13 cellular contexts compared by ENCODE assay signal in the genomic region with DNA sequence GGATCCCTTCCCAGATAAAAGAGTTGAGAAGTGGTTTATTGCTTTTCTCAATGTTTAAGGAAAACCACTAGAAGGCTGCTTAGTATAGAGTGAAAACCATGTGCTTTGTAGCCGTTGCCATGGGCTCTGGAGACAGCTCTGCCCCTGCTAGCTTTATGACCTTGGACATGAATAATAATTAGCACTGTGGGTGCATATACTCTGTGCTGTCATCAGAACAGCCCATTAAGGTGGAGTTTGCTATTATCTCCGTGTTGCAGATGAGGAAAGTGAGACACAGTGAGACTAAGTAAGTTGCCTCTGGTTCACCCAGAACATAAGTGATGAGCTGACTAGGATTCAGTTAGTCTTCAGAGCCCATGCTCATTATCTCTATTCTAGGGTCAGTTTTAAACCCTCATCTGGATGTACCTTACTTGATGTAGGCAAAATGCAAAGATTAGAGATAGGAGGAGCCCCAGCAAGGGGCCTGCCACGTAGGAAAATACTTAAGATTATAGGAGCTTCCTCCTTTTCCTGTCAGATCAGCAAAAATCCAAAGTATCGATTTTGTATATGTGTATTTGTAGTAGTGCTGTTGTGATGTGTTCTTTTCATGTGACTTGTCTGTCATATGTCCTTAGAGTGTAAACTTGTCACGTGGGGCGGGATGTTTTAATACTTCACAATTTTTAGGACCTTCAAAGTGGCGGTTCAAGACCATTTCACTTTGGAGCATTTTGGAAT.
DNase-seq lines count a peak whose midpoint lies in the region; ATAC-seq, FAIRE-seq and TF ChIP-seq lines count a peak whose summit lies in the region.
"Had no signal": no experiment of that assay in that cellular context is flagged by ENCODE, and none has a peak within 500 bp of the region (broad histone marks: within the 10 kb centered on the region; RNA-seq: fewer than 3 reads in every experiment).

No MANE protein-coding gene starts in this region.

- no peak overlapping the region for H3K4me3 ChIP-seq in GM12878
- H3K4me3 ChIP-seq: breast epithelium, tibial nerve had no signal

- H3K4me1 Mint-ChIP-seq in activated CD4-positive, alpha-beta T cell treated with anti-CD3 and anti-CD28 coated beads for 36 hours: peaks cover 36% of the 10 kb centered on the region

- no peak overlapping the region for H3K4me3 Mint-ChIP-seq in activated CD4-positive, alpha-beta T cell treated with anti-CD3 and anti-CD28 coated beads for 36 hours

- H4K20me1 ChIP-seq in GM12878 (ENCODE audit: control insufficient read depth, insufficient read depth): no peaks in the 10 kb centered on the region

- DNase-seq in GM12878 (ENCODE audit: low read depth, low spot score): no peak
- DNase-seq in activated CD4-positive, alpha-beta T cell treated with anti-CD3 and anti-CD28 coated beads for 36 hours: no peak
- no peak for DNase-seq in GM10248 (ENCODE audit: extremely low spot score)
- DNase-seq in stimulated activated naive CD4-positive, alpha-beta T cell treated with Interleukin-2 at 50 U/mL for 16 hours (lab: John Stamatoyannopoulos, UW): no peak
- no peak for DNase-seq in GDM1 (lab: John Stamatoyannopoulos, UW)
- DNase-seq: mesendoderm, NCI-H510A, right cardiac atrium had no signal

- 78% methylated on average over 7 of the region's 7 CpGs for WGBS in GM12878 (ENCODE audit: insufficient coverage, insufficient replicate concordance, low lambda C conversion rate, missing lambda C conversion rate)

- TF ChIP-seq CTCF in GM12878 (IDR thresholded peaks at IDR 0.05 in 2 of 3, conservative IDR thresholded peaks at IDR 0.05 in 1 of 3; ENCODE audit: control insufficient read depth in 2 of 3, extremely low read depth in 1 of 3, insufficient read depth in 1 of 3, low read depth in 3 of 3, low read length in 3 of 3): no peak
- no peak for TF ChIP-seq CTCF in GM10248 (IDR thresholded peaks at IDR 0.05; ENCODE audit: control extremely low read depth, extremely low read depth, low read depth, missing control alignments)

- no peak overlapping the region for H3K9ac ChIP-seq in GM12878 (ENCODE audit: control insufficient read depth, insufficient read depth, low read length)

- H3K9me3 Mint-ChIP-seq in activated CD4-positive, alpha-beta T cell treated with anti-CD3 and anti-CD28 coated beads for 36 hours (ENCODE audit: low read depth): no peaks in the 10 kb centered on the region

- H2AFZ ChIP-seq in GM12878 (ENCODE audit: control insufficient read depth, low read depth, low read length): no peak overlapping the region

- no peaks in the 10 kb centered on the region for H3K27me3 ChIP-seq in GM12878 (replicated peaks in 1 of 2; ENCODE audit: control insufficient read depth in 2 of 2, insufficient read depth in 2 of 2, low read length in 1 of 2)
- H3K27me3 ChIP-seq: breast epithelium, tibial nerve had no signal

- ATAC-seq in GM18519 (IDR thresholded peaks at IDR 0.05; ENCODE audit: low FRiP score, unreplicated experiment) (peak; percentile 33), GM21529 (IDR thresholded peaks at IDR 0.05; ENCODE audit: unreplicated experiment) (peak; percentile 14), HG03066 (IDR thresholded peaks at IDR 0.05; ENCODE audit: low read depth, unreplicated experiment) (peak; percentile 33), GM12878 (peak; percentile 70)
- ATAC-seq in activated CD4-positive, alpha-beta T cell treated with anti-CD3 and anti-CD28 coated beads for 36 hours: no peak
- ATAC-seq: right cardiac atrium had no signal

- SMC1A ChIA-PET in GM12878 (lab: Charles Lee; ENCODE audit: uncharacterized antibody, unreplicated experiment): interaction anchor here (0.7 to 2.5 kb wide), 6 partner anchors 11 to 131 kb away, joined by 3 to 9 read pairs (median 4); a partner anchor contains a TSS

- no peaks in the 10 kb centered on the region for H3K27me3 Mint-ChIP-seq in activated CD4-positive, alpha-beta T cell treated with anti-CD3 and anti-CD28 coated beads for 36 hours

- no peak overlapping the region for H3K4me2 ChIP-seq in GM12878 (ENCODE audit: control insufficient read depth, insufficient read depth)

- no peak for FAIRE-seq in GM12878 (lab: Jason Lieb, UNC)

- H3K79me2 ChIP-seq in GM12878 (ENCODE audit: control insufficient read depth, insufficient read depth, low read length): no peaks in the 10 kb centered on the region

- no peak overlapping the region for H3K27ac ChIP-seq in GM12878 (ENCODE audit: control insufficient read depth, insufficient read depth)
- H3K27ac ChIP-seq: breast epithelium, tibial nerve had no signal

- POLR2A ChIA-PET in GM12878 (lab: Charles Lee): interaction anchor here (1.6 to 2.0 kb wide), 2 partner anchors 22 to 103 kb away, joined by 3 to 4 read pairs; a partner anchor contains a TSS
- POLR2A ChIA-PET in activated CD4-positive, alpha-beta T cell treated with anti-CD3 and anti-CD28 coated beads for 36 hours (lab: Charles Lee): no interaction called here
- POLR2A ChIA-PET in GM10248 (lab: Yijun Ruan, JAX): no interaction called here

- RAD21 ChIA-PET in GM12878 (lab: Charles Lee; ENCODE audit: unreplicated experiment): interaction anchor here (0.7 to 1.0 kb wide), 3 partner anchors 50 to 102 kb away, joined by 3 to 6 read pairs (median 3); a partner anchor contains a TSS

- no TSS peak for BruUV-seq in GM12878 (replicated peaks; lab: Mats Ljungman, UMichigan)

- TF ChIP-seq POLR2A in GM12878 (IDR thresholded peaks at IDR 0.05; ENCODE audit: low read depth, low read length): no peak

- H3K4me1 ChIP-seq in GM12878 (ENCODE audit: control insufficient read depth, insufficient read depth, low read length): peaks cover 11% of the 10 kb centered on the region
- H3K4me1 ChIP-seq: breast epithelium, tibial nerve had no signal

- H3K36me3 ChIP-seq in GM12878 (ENCODE audit: control insufficient read depth in 2 of 2, insufficient read depth in 2 of 2, low read length in 1 of 2): 0 out of 4 replicates have a peak, but pooled peaks cover 0 to 1% of the 10 kb centered on the region in 2 experiments
- H3K36me3 ChIP-seq: breast epithelium, tibial nerve had no signal

- no peak for TF ChIP-seq RAD21 in GM12878 (IDR thresholded peaks at IDR 0.05; ENCODE audit: insufficient read depth, low read depth, low read length)

- no peak overlapping the region for H3K27ac Mint-ChIP-seq in activated CD4-positive, alpha-beta T cell treated with anti-CD3 and anti-CD28 coated beads for 36 hours

- CTCF ChIA-PET in GM12878 (lab: Yijun Ruan, JAX): interaction anchor here (0.8 kb wide), 1 partner anchor 21 kb away, joined by 3 read pairs; no protein-coding TSS in a partner anchor
- CTCF ChIA-PET in activated CD4-positive, alpha-beta T cell treated with anti-CD3 and anti-CD28 coated beads for 36 hours (lab: Charles Lee): no interaction called here
- CTCF ChIA-PET in GM10248 (lab: Yijun Ruan, JAX): interaction anchor here (1.0 kb wide), 1 partner anchor 9 kb away, joined by 3 read pairs; no protein-coding TSS in a partner anchor

- no peaks in the 10 kb centered on the region for H3K9me3 ChIP-seq in GM12878 (replicated peaks; ENCODE audit: control insufficient read depth, insufficient read depth, low read length)
- H3K9me3 ChIP-seq: breast epithelium, tibial nerve had no signal

- peaks cover 16% of the 10 kb centered on the region for H3K36me3 Mint-ChIP-seq in activated CD4-positive, alpha-beta T cell treated with anti-CD3 and anti-CD28 coated beads for 36 hours (ENCODE audit: low read depth)

- in situ Hi-C loops in GM12878 (cut with MboI): no loop called here

- TF ChIP-seq EP300 in GM12878 (IDR thresholded peaks at IDR 0.05; ENCODE audit: borderline replicate concordance in 1 of 2, control insufficient read depth in 1 of 2, low read depth in 2 of 2, low read length in 2 of 2): no peak

- intact Hi-C loops in GM12878 (cut with micrococcal nuclease; ENCODE audit: unreplicated experiment): loop anchor here (5.0 kb wide), 1 partner anchor 102 kb away; a partner anchor contains a TSS
- intact Hi-C loops in activated CD4-positive, alpha-beta T cell treated with anti-CD3 and anti-CD28 coated beads for 36 hours (cut with DNase I, micrococcal nuclease): no loop called here

TF ChIP-seq in GM12878, 131 proteins besides CTCF, POLR2A, EP300 and RAD21:
- TF ChIP-seq, protein P1, sequence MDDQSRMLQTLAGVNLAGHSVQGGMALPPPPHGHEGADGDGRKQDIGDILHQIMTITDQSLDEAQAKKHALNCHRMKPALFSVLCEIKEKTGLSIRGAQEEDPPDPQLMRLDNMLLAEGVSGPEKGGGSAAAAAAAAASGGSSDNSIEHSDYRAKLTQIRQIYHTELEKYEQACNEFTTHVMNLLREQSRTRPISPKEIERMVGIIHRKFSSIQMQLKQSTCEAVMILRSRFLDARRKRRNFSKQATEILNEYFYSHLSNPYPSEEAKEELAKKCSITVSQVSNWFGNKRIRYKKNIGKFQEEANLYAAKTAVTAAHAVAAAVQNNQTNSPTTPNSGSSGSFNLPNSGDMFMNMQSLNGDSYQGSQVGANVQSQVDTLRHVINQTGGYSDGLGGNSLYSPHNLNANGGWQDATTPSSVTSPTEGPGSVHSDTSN (IDR thresholded peaks at IDR 0.05; ENCODE audit: insufficient replicate concordance, low read depth, low read length): no peak
- TF ChIP-seq MTA2 (IDR thresholded peaks at IDR 0.05; ENCODE audit: low read depth): 0 out of 2 replicates have a peak, but pooled peaks have one; percentile 8
- no peak for TF ChIP-seq NRF1 (conservative IDR thresholded peaks at IDR 0.05; ENCODE audit: low read depth, low read length)
